In genomic region chr12:262113-262512, GRCh38 we compare ENCODE assay signal across 32 cellular contexts. TPM values are rescaled to one million over a fixed set of nuclear protein-coding genes. Genes with fewer than 3 reads are reported as not detected.
"Had no signal": no experiment of that assay in that cellular context is flagged by ENCODE, and none has a peak within 500 bp of the region (broad histone marks: within the 10 kb centered on the region; RNA-seq: fewer than 3 reads in every experiment).

No MANE protein-coding gene starts in this region.

- H3K4me1 ChIP-seq: esophagus squamous epithelium, left lung, prostate gland, spleen, testis, upper lobe of right lung, uterus had no signal

- DNase-seq: central memory CD4-positive, alpha-beta T cell; effector memory CD4-positive, alpha-beta T cell; erythroblast; esophagus squamous epithelium; foreskin melanocyte; glutamatergic neuron; heart right ventricle; hippocampal formation; immature natural killer cell; mesenchymal stem cell; mucosa of descending colon; naive thymus-derived CD8-positive, alpha-beta T cell; spleen; stimulated activated CD4-positive, alpha-beta T cell treated with anti-CD3 and anti-CD28 coated beads, Interleukin-4, amount 100 ng/mL, for 4 hours; stimulated activated naive CD8-positive, alpha-beta T cell treated with anti-CD3 and anti-CD28 coated beads, Interleukin-15, Interleukin-2, amounts not matched to agents 100 U/mL and 50 U/mL, for 24 hours; substantia nigra; testis; uterus had no signal

- H3K9me3 ChIP-seq: esophagus squamous epithelium, heart right ventricle, left lung, mucosa of descending colon, prostate gland, spleen, testis, tibial nerve, upper lobe of right lung, uterus had no signal

- H3K36me3 Mint-ChIP-seq: immature natural killer cell; mesothelial cell of epicardium; naive thymus-derived CD8-positive, alpha-beta T cell; stimulated activated memory B cell treated with anti-CD40 and anti-IgM and Interleukin-4, amounts not matched to agents 10 μg/mL and 1 μg/mL and 100 μg/mL, for 72 hours had no signal

- H3K27me3 ChIP-seq: testis, uterus had no signal

- H3K36me3 ChIP-seq: esophagus squamous epithelium, heart right ventricle, left lung, prostate gland, spleen, tibial nerve, upper lobe of right lung, uterus had no signal

- H3K4me3 Mint-ChIP-seq: dendritic cell treated with granulocyte-macrophage colony-stimulating factor and Interleukin-4, amounts not matched to agents 40 ng/mL and 50 ng/mL, for 4 days; immature natural killer cell; neural crest cell; stimulated activated memory B cell treated with anti-CD40 and anti-IgM and Interleukin-4, amounts not matched to agents 10 μg/mL and 1 μg/mL and 100 μg/mL, for 72 hours had no signal

- H3K9me3 Mint-ChIP-seq: dendritic cell treated with granulocyte-macrophage colony-stimulating factor and Interleukin-4, amounts not matched to agents 40 ng/mL and 50 ng/mL, for 4 days; immature natural killer cell; mesothelial cell of epicardium; neural crest cell; stimulated activated memory B cell treated with anti-CD40 and anti-IgM and Interleukin-4, amounts not matched to agents 10 μg/mL and 1 μg/mL and 100 μg/mL, for 72 hours had no signal

- H3K4me3 ChIP-seq: esophagus squamous epithelium, heart right ventricle, left lung, mucosa of descending colon, prostate gland, skin epidermis, spleen, testis, tibial nerve, upper lobe of right lung, uterus had no signal

- H3K27ac ChIP-seq: esophagus squamous epithelium, heart right ventricle, left lung, prostate gland, skin epidermis, spleen, testis, tibial nerve, upper lobe of right lung, uterus had no signal

- H3K27ac Mint-ChIP-seq: dendritic cell treated with granulocyte-macrophage colony-stimulating factor and Interleukin-4, amounts not matched to agents 40 ng/mL and 50 ng/mL, for 4 days; immature natural killer cell; stimulated activated memory B cell treated with anti-CD40 and anti-IgM and Interleukin-4, amounts not matched to agents 10 μg/mL and 1 μg/mL and 100 μg/mL, for 72 hours had no signal

- ATAC-seq: mucosa of descending colon; naive thymus-derived CD8-positive, alpha-beta T cell; stimulated activated memory B cell treated with anti-CD40 and anti-IgM and Interleukin-4, amounts not matched to agents 10 μg/mL and 1 μg/mL and 100 μg/mL, for 72 hours; stimulated activated naive CD8-positive, alpha-beta T cell treated with anti-CD3 and anti-CD28 coated beads, Interleukin-15, Interleukin-2, amounts not matched to agents 100 U/mL and 50 U/mL, for 24 hours had no signal

- FAIRE-seq: colon, endothelial cell of umbilical vein had no signal

- H3K4me1 Mint-ChIP-seq: immature natural killer cell; neural crest cell; stimulated activated memory B cell treated with anti-CD40 and anti-IgM and Interleukin-4, amounts not matched to agents 10 μg/mL and 1 μg/mL and 100 μg/mL, for 72 hours had no signal

RNA-seq across cellular contexts. Expression of gene SLC6A13, which starts 0.5 kb away (rescaled TPM):
- total RNA-seq: endothelial cell of umbilical vein, esophagus squamous epithelium, lower leg skin, lung microvascular endothelial cell, mucosa of descending colon, osteoblast had no signal

RNA-seq across cellular contexts. Expression of gene SLC6A12, which starts 48.2 kb away (rescaled TPM):
- total RNA-seq: endothelial cell of umbilical vein, lung microvascular endothelial cell, osteoblast had no signal
- polyA plus RNA-seq: endothelial cell of umbilical vein; naive thymus-derived CD8-positive, alpha-beta T cell had no signal
